Comparison of ENCODE assay signal across 9 cellular contexts in the genomic region with DNA sequence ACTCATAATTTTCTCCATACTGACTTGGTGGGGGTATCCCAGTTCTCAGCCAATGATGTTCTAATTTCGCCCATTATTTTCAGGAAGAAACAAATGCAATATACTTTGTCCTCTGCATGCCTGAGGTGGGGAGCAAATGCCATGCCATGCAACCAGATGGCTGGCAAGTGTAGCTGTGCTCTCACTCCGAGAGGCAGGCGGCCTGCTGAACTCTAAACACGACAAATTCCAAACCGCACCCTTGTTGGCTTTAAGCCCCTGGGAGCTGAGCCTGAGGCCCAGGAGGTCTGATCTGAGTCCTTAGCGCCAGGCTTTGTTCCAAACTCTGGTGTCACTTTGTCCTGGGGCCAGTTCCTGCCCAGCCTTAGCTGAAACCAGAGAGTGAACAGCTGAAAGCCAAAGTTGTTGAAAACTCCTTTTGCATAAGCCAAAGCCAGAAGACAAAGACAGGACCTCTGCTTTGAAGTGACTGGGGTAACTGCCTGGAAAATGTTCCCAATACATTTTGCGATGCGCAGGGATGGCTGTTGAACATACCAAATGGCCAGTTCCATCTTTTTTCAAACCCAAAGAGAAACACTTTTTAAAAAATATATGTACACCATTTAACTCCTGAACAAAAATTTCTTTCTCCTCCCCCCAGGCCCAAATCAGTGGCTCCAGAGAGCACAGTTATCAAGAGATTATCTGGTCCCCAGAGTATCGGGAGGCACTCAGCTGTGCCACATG. TPM values are rescaled to one million over a fixed set of nuclear protein-coding genes. Genes with fewer than 3 reads are reported as not detected.
A peak's percentile ranks its signal among the peaks of the same experiment; 100 is the strongest.
DNase-seq lines count a peak whose midpoint lies in the region; ATAC-seq, FAIRE-seq and TF ChIP-seq lines count a peak whose summit lies in the region.
"Had no signal": no experiment of that assay in that cellular context is flagged by ENCODE, and none has a peak within 500 bp of the region (broad histone marks: within the 10 kb centered on the region; RNA-seq: fewer than 3 reads in every experiment).

No MANE protein-coding gene starts in this region.

- WGBS in right cardiac atrium, result 43% methylated on average over 9 of the region's 9 CpGs
- 20 to 52% (median 34%) methylated on average over 9 of the region's 9 CpGs for WGBS in small intestine, 3 donors

- H3K27me3 ChIP-seq in HAP-1 (ENCODE audit: low read depth) (no peaks in the 10 kb centered on the region), ascending aorta (no peaks in the 10 kb centered on the region), right cardiac atrium (ENCODE audit: control insufficient read depth, insufficient read depth) (no peaks in the 10 kb centered on the region), small intestine (ENCODE audit: control insufficient read depth in 2 of 2, insufficient read depth in 2 of 2, low read length in 2 of 2) (no peaks in the 10 kb centered on the region)
- H3K27me3 ChIP-seq in CD4-positive, alpha-beta T cell (ENCODE audit: control insufficient read depth, insufficient read depth, low read length), result no peaks in the 10 kb centered on the region

- H3K9me3 ChIP-seq in HAP-1 (no peaks in the 10 kb centered on the region), ascending aorta (no peaks in the 10 kb centered on the region), right cardiac atrium (ENCODE audit: control insufficient read depth, low read length) (no peaks in the 10 kb centered on the region), small intestine (ENCODE audit: control insufficient read depth, low read depth) (no peaks in the 10 kb centered on the region)
- H3K9me3 ChIP-seq in CD4-positive, alpha-beta T cell (ENCODE audit: control insufficient read depth, low read length), result no peaks in the 10 kb centered on the region

- H3K36me3 Mint-ChIP-seq in CD4-positive, alpha-beta T cell (ENCODE audit: low read depth), result peaks cover 79% of the 10 kb centered on the region

- no peak overlapping the region for H3K27ac Mint-ChIP-seq in CD4-positive, alpha-beta T cell

- H3K36me3 ChIP-seq in HAP-1 (replicated peaks) (peaks cover 37% of the 10 kb centered on the region), ascending aorta (peaks cover 0 to 12% of the 10 kb centered on the region in 2 donors), small intestine (ENCODE audit: control insufficient read depth in 2 of 2, insufficient read depth in 2 of 2, low read length in 2 of 2) (no peaks in the 10 kb centered on the region)

- POLR2A ChIA-PET in CD4-positive, alpha-beta T cell (lab: Charles Lee), result interaction anchor here (1.4 kb wide), 1 partner anchor 20 kb away, joined by 3 read pairs; no protein-coding TSS in a partner anchor

- FAIRE-seq in small intestine (lab: Jason Lieb, UNC), result no peak
- FAIRE-seq: GM18507 had no signal

- H3K4me3 ChIP-seq in HAP-1, result no peak overlapping the region
- no peak overlapping the region for H3K4me3 ChIP-seq in ascending aorta
- no peak overlapping the region for H3K4me3 ChIP-seq in right cardiac atrium (ENCODE audit: low read length)
- no peak overlapping the region for H3K4me3 ChIP-seq in small intestine (ENCODE audit: low read depth in 1 of 2, low read length in 2 of 2)

- intact Hi-C loops in ascending aorta (cut with DNase I) (no loop called here), right cardiac atrium (cut with DNase I) (no loop called here)
- intact Hi-C loops in CD4-positive, alpha-beta T cell (cut with DNase I, micrococcal nuclease), result no loop called here

- H3K27ac ChIP-seq in ascending aorta (peak overlapping the region; percentile 55 to 63), right cardiac atrium (ENCODE audit: low read length) (peak overlapping the region; percentile 96), small intestine (ENCODE audit: low read depth in 1 of 2, low read length in 1 of 2) (peak overlapping the region; percentile 9 to 13)
- no peak overlapping the region for H3K27ac ChIP-seq in CD4-positive, alpha-beta T cell (ENCODE audit: low read depth, low read length)

- DNase-seq in HAP-1 (ENCODE audit: low spot score in 2 of 2) (peak; percentile 72 to 76), ascending aorta (ENCODE audit: low spot score in 2 of 2) (peak in 1 of 2 donors; percentile 82), right cardiac atrium (peak; percentile 75 to 89 (median 85)), small intestine (peak; percentile 85)
- DNase-seq in CD4-positive, alpha-beta T cell, result no peak

- TF ChIP-seq CTCF in ascending aorta (IDR thresholded peaks at IDR 0.05), result no peak
- TF ChIP-seq CTCF in CD4-positive, alpha-beta T cell (IDR thresholded peaks at IDR 0.05), result no peak

- peaks cover 24% of the 10 kb centered on the region for H3K4me1 Mint-ChIP-seq in CD4-positive, alpha-beta T cell (ENCODE audit: low read depth)

- H3K4me1 ChIP-seq in HAP-1 (peaks cover 15% of the 10 kb centered on the region), ascending aorta (peaks cover 7 to 25% of the 10 kb centered on the region in 2 donors), right cardiac atrium (ENCODE audit: control insufficient read depth, insufficient read depth, low read length) (peaks cover 23% of the 10 kb centered on the region), small intestine (ENCODE audit: control insufficient read depth in 2 of 2, insufficient read depth in 1 of 2, low read depth in 1 of 2, low read length in 1 of 2) (peaks cover 2 to 4% of the 10 kb centered on the region in 2 donors)

- ATAC-seq in right cardiac atrium (peak; percentile 62 to 73), GM19328 (IDR thresholded peaks at IDR 0.05; ENCODE audit: unreplicated experiment) (no peak), GM19023 (IDR thresholded peaks at IDR 0.05; ENCODE audit: unreplicated experiment) (no peak), HG02623 (IDR thresholded peaks at IDR 0.05; ENCODE audit: unreplicated experiment) (no peak)
- no peak for ATAC-seq in CD4-positive, alpha-beta T cell (ENCODE audit: poor library complexity)

- in situ Hi-C loops in HAP-1 (cut with MboI; ENCODE audit: low sequenced_read_pairs), result no loop called here

- H3K27me3 Mint-ChIP-seq in CD4-positive, alpha-beta T cell, result no peaks in the 10 kb centered on the region

- CTCF ChIA-PET in CD4-positive, alpha-beta T cell (lab: Charles Lee), result no interaction called here

- no peaks in the 10 kb centered on the region for H3K9me3 Mint-ChIP-seq in CD4-positive, alpha-beta T cell

- H3K4me3 Mint-ChIP-seq in CD4-positive, alpha-beta T cell, result no peak overlapping the region

RNA-seq across cellular contexts. Expression of a gene that starts 46.2 kb away (rescaled TPM):
- 18.0 TPM for total RNA-seq in ascending aorta
- total RNA-seq in right cardiac atrium, result 10 to 100 TPM; 13.1 to 15.4 (median 14.0) TPM
- polyA plus RNA-seq in right cardiac atrium, result 11.4 TPM
- 1 to 10 TPM; 5.7 to 7.2 (median 6.5) TPM for polyA plus RNA-seq in small intestine
- 10 to 100 TPM; 10.6 to 11.4 TPM for total RNA-seq in CD4-positive, alpha-beta T cell

RNA-seq across cellular contexts. Expression of a gene that starts 46.5 kb away (rescaled TPM):
- total RNA-seq in ascending aorta, result 16.4 TPM
- total RNA-seq in right cardiac atrium, result 10 to 100 TPM; 66.9 to 88.5 (median 69.1) TPM
- 18.5 TPM for polyA plus RNA-seq in right cardiac atrium
- 10 to 100 TPM in 2 of 3 donors, 1 to 10 TPM in 1; 9.2 to 14.5 (median 12.7) TPM for polyA plus RNA-seq in small intestine
- total RNA-seq in CD4-positive, alpha-beta T cell, result 10 to 100 TPM; 54.8 to 55.7 TPM

Comparison
In these comparisons a context has a peak if more than half of its experiments do, and no peak if none do; other contexts are left out.
1. DNase-seq: peak in HAP-1 (2 of 2), right cardiac atrium (3 of 3) and small intestine (single experiment); none in CD4-positive, alpha-beta T cell (0 of 10).
2. ATAC-seq: peak in right cardiac atrium (2 of 2); none in GM19328 (single experiment), GM19023 (single experiment), CD4-positive, alpha-beta T cell (single experiment) and HG02623 (single experiment).